In genomic region chr1:119101563-119101962, GRCh38 we compare ENCODE assay signal across 14 cellular contexts. TPM values are rescaled to one million over a fixed set of nuclear protein-coding genes. Genes with fewer than 3 reads are reported as not detected.
DNase-seq lines count a peak whose midpoint lies in the region; ATAC-seq, FAIRE-seq and TF ChIP-seq lines count a peak whose summit lies in the region.
"Had no signal": no experiment of that assay in that cellular context is flagged by ENCODE, and none has a peak within 500 bp of the region (broad histone marks: within the 10 kb centered on the region; RNA-seq: fewer than 3 reads in every experiment).

No MANE protein-coding gene starts in this region.

- POLR2A ChIA-PET in activated CD8-positive, alpha-beta T cell treated with anti-CD3 and anti-CD28 coated beads, Interleukin-2, amount 10 ng/mL, durations not matched to agents 7 days and 5 days (lab: Charles Lee), result no interaction called here

- TF ChIP-seq EP300 in gastroesophageal sphincter (IDR thresholded peaks at IDR 0.05) (no peak), sigmoid colon (IDR thresholded peaks at IDR 0.05) (peak in 3 of 4 donors; percentile 47 to 96 (median 73))

- no peak overlapping the region for H2AFZ ChIP-seq in astrocyte (ENCODE audit: low read depth, low read length)

- no peak overlapping the region for H3K4me2 ChIP-seq in astrocyte (ENCODE audit: low read length)
- H3K4me2 ChIP-seq: BLaER1 had no signal

- no peaks in the 10 kb centered on the region for H3K27me3 ChIP-seq in astrocyte (ENCODE audit: insufficient read depth, low read length)
- no peaks in the 10 kb centered on the region for H3K27me3 ChIP-seq in gastroesophageal sphincter
- no peaks in the 10 kb centered on the region for H3K27me3 ChIP-seq in sigmoid colon
- H3K27me3 ChIP-seq: BLaER1, MG63 had no signal

- no peak for TF ChIP-seq POLR2A in gastroesophageal sphincter (IDR thresholded peaks at IDR 0.05)
- TF ChIP-seq POLR2A in sigmoid colon (IDR thresholded peaks at IDR 0.05), result no peak

- no peak overlapping the region for H3K9ac ChIP-seq in astrocyte (ENCODE audit: low read length)
- H3K9ac ChIP-seq: BLaER1 had no signal

- ATAC-seq in gastroesophageal sphincter, result peak; percentile 51
- no peak for ATAC-seq in stimulated activated naive CD8-positive, alpha-beta T cell treated with anti-CD3 and anti-CD28 coated beads, Interleukin-15, Interleukin-2, amounts not matched to agents 100 U/mL and 50 U/mL, for 24 hours
- ATAC-seq in activated CD8-positive, alpha-beta T cell treated with anti-CD3 and anti-CD28 coated beads, Interleukin-2, amount 10 ng/mL, durations not matched to agents 7 days and 5 days, result no peak
- ATAC-seq: PC-3 had no signal

- peak overlapping the region; percentile 53 for H3K27ac Mint-ChIP-seq in astrocyte (ENCODE audit: unreplicated experiment)
- no peak overlapping the region for H3K27ac Mint-ChIP-seq in activated CD8-positive, alpha-beta T cell treated with anti-CD3 and anti-CD28 coated beads, Interleukin-2, amount 10 ng/mL, durations not matched to agents 7 days and 5 days

- H3K79me2 ChIP-seq in astrocyte (ENCODE audit: insufficient read depth, low read length), result no peaks in the 10 kb centered on the region

- FAIRE-seq in astrocyte (lab: Jason Lieb, UNC), result peak; percentile 88
- FAIRE-seq: TTC549 had no signal

- H4K20me1 ChIP-seq in astrocyte (ENCODE audit: insufficient read depth, low read length), result peaks cover 6% of the 10 kb centered on the region
- H4K20me1 ChIP-seq: BLaER1 had no signal

- peak; percentile 89 for DNase-seq in AG10803 (ENCODE audit: low read depth)
- peak; percentile 85 for DNase-seq in astrocyte (ENCODE audit: low read depth)
- peak; percentile 64 for DNase-seq in sigmoid colon
- no peak for DNase-seq in activated CD4-positive, alpha-beta T cell treated with anti-CD3 and anti-CD28 coated beads, Interleukin-2, amount 50 U/mL, for 4 hours
- no peak for DNase-seq in stimulated activated naive CD8-positive, alpha-beta T cell treated with anti-CD3 and anti-CD28 coated beads, Interleukin-15, Interleukin-2, amounts not matched to agents 100 U/mL and 50 U/mL, for 24 hours
- DNase-seq in activated CD8-positive, alpha-beta T cell treated with anti-CD3 and anti-CD28 coated beads, Interleukin-2, amount 10 ng/mL, durations not matched to agents 7 days and 5 days, result no peak
- no peak for DNase-seq in NOMO-1 (lab: John Stamatoyannopoulos, UW; ENCODE audit: unreplicated experiment in 2 of 2)
- DNase-seq: amniotic stem cell, MG63, NCI-H345, PC-3 had no signal

- H3K4me1 ChIP-seq in astrocyte (ENCODE audit: insufficient read depth, low read length) (no peaks in the 10 kb centered on the region), gastroesophageal sphincter (no peaks in the 10 kb centered on the region), sigmoid colon (peaks cover 0 to 32% (median 17%) of the 10 kb centered on the region in 4 donors)
- H3K4me1 ChIP-seq: BLaER1 had no signal

- H3K4me3 ChIP-seq in AG10803 (ENCODE audit: low read length) (no peak overlapping the region), astrocyte (ENCODE audit: insufficient read depth, low read depth, low read length) (no peak overlapping the region), gastroesophageal sphincter (no peak overlapping the region), sigmoid colon (no peak overlapping the region)
- H3K4me3 ChIP-seq: BLaER1, MG63 had no signal

- intact Hi-C loops in sigmoid colon (cut with DNase I), result no loop called here

- no peaks in the 10 kb centered on the region for H3K27me3 Mint-ChIP-seq in astrocyte (ENCODE audit: low read depth, unreplicated experiment)
- H3K27me3 Mint-ChIP-seq in activated CD8-positive, alpha-beta T cell treated with anti-CD3 and anti-CD28 coated beads, Interleukin-2, amount 10 ng/mL, durations not matched to agents 7 days and 5 days (ENCODE audit: low read depth), result no peaks in the 10 kb centered on the region

- H3K36me3 Mint-ChIP-seq in astrocyte (ENCODE audit: low read depth, unreplicated experiment), result no peaks in the 10 kb centered on the region
- peaks cover 3% of the 10 kb centered on the region for H3K36me3 Mint-ChIP-seq in activated CD8-positive, alpha-beta T cell treated with anti-CD3 and anti-CD28 coated beads, Interleukin-2, amount 10 ng/mL, durations not matched to agents 7 days and 5 days (ENCODE audit: low read depth)

- H3K9me3 ChIP-seq in astrocyte (ENCODE audit: insufficient read depth, low read depth, low read length) (no peaks in the 10 kb centered on the region), gastroesophageal sphincter (no peaks in the 10 kb centered on the region), sigmoid colon (no peaks in the 10 kb centered on the region)
- H3K9me3 ChIP-seq: BLaER1, MG63 had no signal

- no peak overlapping the region for H3K4me3 Mint-ChIP-seq in astrocyte (ENCODE audit: unreplicated experiment)
- no peak overlapping the region for H3K4me3 Mint-ChIP-seq in activated CD8-positive, alpha-beta T cell treated with anti-CD3 and anti-CD28 coated beads, Interleukin-2, amount 10 ng/mL, durations not matched to agents 7 days and 5 days

- peaks cover 39% of the 10 kb centered on the region for H3K4me1 Mint-ChIP-seq in astrocyte (ENCODE audit: low read depth, unreplicated experiment)
- H3K4me1 Mint-ChIP-seq in activated CD8-positive, alpha-beta T cell treated with anti-CD3 and anti-CD28 coated beads, Interleukin-2, amount 10 ng/mL, durations not matched to agents 7 days and 5 days (ENCODE audit: low read depth), result no peaks in the 10 kb centered on the region

- WGBS in gastroesophageal sphincter (ENCODE audit: low coverage in 1 of 2), 2 donors, result 67 to 100% methylated on average over 1 of the region's 1 CpG
- 91% methylated on average over 1 of the region's 1 CpG for WGBS in sigmoid colon, 2 donors

- no peaks in the 10 kb centered on the region for H3K9me3 Mint-ChIP-seq in astrocyte (ENCODE audit: unreplicated experiment)
- H3K9me3 Mint-ChIP-seq in activated CD8-positive, alpha-beta T cell treated with anti-CD3 and anti-CD28 coated beads, Interleukin-2, amount 10 ng/mL, durations not matched to agents 7 days and 5 days (ENCODE audit: insufficient read depth), result no peaks in the 10 kb centered on the region

- CTCF ChIA-PET in activated CD8-positive, alpha-beta T cell treated with anti-CD3 and anti-CD28 coated beads, Interleukin-2, amount 10 ng/mL, durations not matched to agents 7 days and 5 days (lab: Charles Lee), result no interaction called here

- H3K27ac ChIP-seq in astrocyte (ENCODE audit: low read depth, low read length), result no peak overlapping the region
- peak overlapping the region in 1 of 4 donors; percentile 28 for H3K27ac ChIP-seq in gastroesophageal sphincter
- peak overlapping the region in 3 of 4 donors; percentile 45 to 71 (median 70) for H3K27ac ChIP-seq in sigmoid colon
- H3K27ac ChIP-seq: BLaER1 had no signal

- TF ChIP-seq CTCF in AG10803 (conservative IDR thresholded peaks at IDR 0.05; ENCODE audit: low read length) (no peak), astrocyte (IDR thresholded peaks at IDR 0.05; ENCODE audit: insufficient read depth, low read depth, low read length) (no peak), gastroesophageal sphincter (IDR thresholded peaks at IDR 0.05) (no peak), sigmoid colon (IDR thresholded peaks at IDR 0.05) (no peak)

- H3K36me3 ChIP-seq in astrocyte (ENCODE audit: insufficient read depth, low read length), result no peaks in the 10 kb centered on the region
- no peaks in the 10 kb centered on the region for H3K36me3 ChIP-seq in gastroesophageal sphincter
- H3K36me3 ChIP-seq in sigmoid colon, result no peaks in the 10 kb centered on the region
- H3K36me3 ChIP-seq: BLaER1, MG63 had no signal

RNA-seq across cellular contexts. Expression of gene WARS2, which starts 38.9 kb away (rescaled TPM):
- total RNA-seq in astrocyte (10.5 and 12.4 TPM in 2 replicates), gastroesophageal sphincter (10 to 100 TPM in 3 of 4 donors, 1 to 10 TPM in 1; 9.2 to 12.8 (median 11.7) TPM), sigmoid colon (10 to 100 TPM; 10.7 to 18.8 (median 14.5) TPM)
- polyA plus RNA-seq in sigmoid colon, result 10 to 100 TPM in 1 of 3 donors, 1 to 10 TPM in 2; 8.4 to 10.9 (median 8.7) TPM
- 10 to 100 TPM; 13.5 to 17.7 TPM for total RNA-seq in activated CD8-positive, alpha-beta T cell treated with anti-CD3 and anti-CD28 coated beads, Interleukin-2, amount 10 ng/mL, durations not matched to agents 7 days and 5 days

Comparison
In these comparisons a context has a peak if more than half of its experiments do, and no peak if none do; other contexts are left out.
1. DNase-seq: peak in AG10803 (single experiment), astrocyte (single experiment) and sigmoid colon (single experiment); none in activated CD4-positive, alpha-beta T cell treated with anti-CD3 and anti-CD28 coated beads, Interleukin-2, amount 50 U/mL, for 4 hours (0 of 2), stimulated activated naive CD8-positive, alpha-beta T cell treated with anti-CD3 and anti-CD28 coated beads, Interleukin-15, Interleukin-2, amounts not matched to agents 100 U/mL and 50 U/mL, for 24 hours (single experiment), activated CD8-positive, alpha-beta T cell treated with anti-CD3 and anti-CD28 coated beads, Interleukin-2, amount 10 ng/mL, durations not matched to agents 7 days and 5 days (single experiment) and NOMO-1 (0 of 2).